Comparison of ENCODE assay signal across 13 cellular contexts in genomic region chr11:19276859-19277808, GRCh38. TPM values are rescaled to one million over a fixed set of nuclear protein-coding genes. Genes with fewer than 3 reads are reported as not detected.
A peak's percentile ranks its signal among the peaks of the same experiment; 100 is the strongest.
DNase-seq lines count a peak whose midpoint lies in the region; ATAC-seq and TF ChIP-seq lines count a peak whose summit lies in the region.
"Had no signal": no experiment of that assay in that cellular context is flagged by ENCODE, and none has a peak within 500 bp of the region (broad histone marks: within the 10 kb centered on the region; RNA-seq: fewer than 3 reads in every experiment).

No MANE protein-coding gene starts in this region.

- H3K36me3 Mint-ChIP-seq in endodermal cell (ENCODE audit: low read depth): no peaks in the 10 kb centered on the region
- no peaks in the 10 kb centered on the region for H3K36me3 Mint-ChIP-seq in CD8-positive, alpha-beta T cell

- peak overlapping the region; percentile 34 for H4K91ac ChIP-seq in trophoblast cell (ENCODE audit: low read depth, low read length)

- intact Hi-C loops in spleen (cut with DNase I; ENCODE audit: low total_unique reads): no loop called here
- intact Hi-C loops in CD8-positive, alpha-beta T cell (cut with DNase I, micrococcal nuclease): no loop called here

- H3K36me3 ChIP-seq in endodermal cell (ENCODE audit: control insufficient read depth, insufficient read depth, low read length) (no peaks in the 10 kb centered on the region), trophoblast cell (ENCODE audit: control insufficient read depth in 1 of 2, insufficient read depth in 2 of 2, low read length in 2 of 2) (no peaks in the 10 kb centered on the region), spleen (no peaks in the 10 kb centered on the region)
- H3K36me3 ChIP-seq in CD8-positive, alpha-beta T cell (ENCODE audit: insufficient read depth, low read length): no peaks in the 10 kb centered on the region

- peak overlapping the region; percentile 28 for H2BK120ac ChIP-seq in trophoblast cell (ENCODE audit: insufficient read depth, low read length, poor library complexity)

- no peak overlapping the region for H4K12ac ChIP-seq in trophoblast cell (ENCODE audit: low read depth, low read length)

- no peak overlapping the region for H2BK12ac ChIP-seq in trophoblast cell (ENCODE audit: low read length)

- H3K4ac ChIP-seq in trophoblast cell (ENCODE audit: low read depth, low read length): no peak overlapping the region

- peak overlapping the region; percentile 13 for H3K27ac Mint-ChIP-seq in endodermal cell
- H3K27ac Mint-ChIP-seq in CD8-positive, alpha-beta T cell: no peak overlapping the region

- no peak overlapping the region for H3K23ac ChIP-seq in trophoblast cell (ENCODE audit: low read length)

- no peak overlapping the region for H3K14ac ChIP-seq in trophoblast cell (ENCODE audit: low read length)

- H3K4me3 ChIP-seq in endodermal cell (ENCODE audit: low read length): no peak overlapping the region
- H3K4me3 ChIP-seq in trophoblast cell (ENCODE audit: low read depth, low read length): no peak overlapping the region
- H3K4me3 ChIP-seq in spleen: no peak overlapping the region
- H3K4me3 ChIP-seq in CD8-positive, alpha-beta T cell (ENCODE audit: low read depth, low read length): no peak overlapping the region

- no peak for TF ChIP-seq POLR2A in spleen (IDR thresholded peaks at IDR 0.05)

- peaks cover 16% of the 10 kb centered on the region for H3K4me1 Mint-ChIP-seq in endodermal cell
- H3K4me1 Mint-ChIP-seq in CD8-positive, alpha-beta T cell (ENCODE audit: low read depth): peaks cover 15% of the 10 kb centered on the region

- H3K9me3 ChIP-seq in endodermal cell (ENCODE audit: control insufficient read depth, low read length): no peaks in the 10 kb centered on the region
- H3K9me3 ChIP-seq in trophoblast cell (ENCODE audit: insufficient read depth, low read depth, low read length): peaks cover 2% of the 10 kb centered on the region
- no peaks in the 10 kb centered on the region for H3K9me3 ChIP-seq in spleen
- H3K9me3 ChIP-seq in CD8-positive, alpha-beta T cell (ENCODE audit: low read length): no peaks in the 10 kb centered on the region

- H3K9ac ChIP-seq in endodermal cell (ENCODE audit: extremely low read depth, low read length, poor library complexity, severe bottlenecking) (no peak overlapping the region), trophoblast cell (ENCODE audit: low read length) (no peak overlapping the region)

- peaks cover 3% of the 10 kb centered on the region for H3K27me3 Mint-ChIP-seq in endodermal cell (ENCODE audit: insufficient read depth)
- H3K27me3 Mint-ChIP-seq in CD8-positive, alpha-beta T cell (ENCODE audit: low read depth): peaks cover 2% of the 10 kb centered on the region

- no peak overlapping the region for H3K4me2 ChIP-seq in trophoblast cell (ENCODE audit: low read length)

- H3K27ac ChIP-seq in endodermal cell (ENCODE audit: low read depth, low read length) (no peak overlapping the region), trophoblast cell (ENCODE audit: low read depth, low read length) (peak overlapping the region; percentile 65), spleen (no peak overlapping the region)
- no peak overlapping the region for H3K27ac ChIP-seq in CD8-positive, alpha-beta T cell (ENCODE audit: low read depth, low read length)

- no peak overlapping the region for H3K18ac ChIP-seq in trophoblast cell (ENCODE audit: low read length)

- POLR2A ChIA-PET in CD8-positive, alpha-beta T cell (lab: Charles Lee): interaction anchor here (0.7 kb wide), 1 partner anchor 507 kb away, joined by 3 read pairs; no protein-coding TSS in a partner anchor

- no peaks in the 10 kb centered on the region for H3K79me2 ChIP-seq in trophoblast cell (ENCODE audit: control insufficient read depth, insufficient read depth, low read length, poor library complexity)

- H3K27me3 ChIP-seq in endodermal cell (ENCODE audit: control insufficient read depth, insufficient read depth, low read length, poor library complexity, severe bottlenecking) (no peaks in the 10 kb centered on the region), trophoblast cell (ENCODE audit: insufficient read depth, low read length) (no peaks in the 10 kb centered on the region), spleen (replicated peaks in 1 of 7) (no peaks in the 10 kb centered on the region)
- no peaks in the 10 kb centered on the region for H3K27me3 ChIP-seq in CD8-positive, alpha-beta T cell (ENCODE audit: insufficient read depth, low read length)

- H2AK5ac ChIP-seq in trophoblast cell (ENCODE audit: low read length): no peak overlapping the region

- H2AFZ ChIP-seq in trophoblast cell (ENCODE audit: insufficient read depth, low read length, poor library complexity): no peak overlapping the region

- CTCF ChIA-PET in CD8-positive, alpha-beta T cell (lab: Charles Lee): no interaction called here

- no peak overlapping the region for H4K8ac ChIP-seq in trophoblast cell (ENCODE audit: low read depth, low read length)

- no peaks in the 10 kb centered on the region for H3K9me3 Mint-ChIP-seq in endodermal cell
- H3K9me3 Mint-ChIP-seq in CD8-positive, alpha-beta T cell: no peaks in the 10 kb centered on the region

- peaks cover 4% of the 10 kb centered on the region for H3K4me1 ChIP-seq in endodermal cell (ENCODE audit: control insufficient read depth, insufficient read depth, low read length)
- H3K4me1 ChIP-seq in trophoblast cell (ENCODE audit: control insufficient read depth in 1 of 2, insufficient read depth in 2 of 2, low read length in 2 of 2): peaks cover 3 to 11% of the 10 kb centered on the region in 2 experiments
- H3K4me1 ChIP-seq in spleen: peaks cover 0 to 17% (median 0%) of the 10 kb centered on the region in 6 donors
- no peaks in the 10 kb centered on the region for H3K4me1 ChIP-seq in CD8-positive, alpha-beta T cell (ENCODE audit: insufficient read depth, low read length)

- no peak overlapping the region for H3K4me3 Mint-ChIP-seq in endodermal cell
- H3K4me3 Mint-ChIP-seq in CD8-positive, alpha-beta T cell: no peak overlapping the region

- peak overlapping the region; percentile 18 for H2BK5ac ChIP-seq in trophoblast cell (ENCODE audit: low read depth, low read length, poor library complexity)

- ATAC-seq in HG02981 (IDR thresholded peaks at IDR 0.05; ENCODE audit: unreplicated experiment): no peak
- no peak for ATAC-seq in CD8-positive, alpha-beta T cell

- DNase-seq in H4 (ENCODE audit: low spot score) (peak; percentile 42), NCI-H226 (peak; percentile 87), endodermal cell (no peak), trophoblast cell (peak; percentile 85 to 95), spleen (no peak), nucleus accumbens (lab: John Stamatoyannopoulos, UW) (no peak)
- no peak for DNase-seq in CD8-positive, alpha-beta T cell
- DNase-seq: anterior cingulate cortex; DMS79; GOT3; MM.1S; stimulated activated CD4-positive, alpha-beta T cell treated with anti-CD3 and anti-CD28 coated beads, Interleukin-4, amount 100 ng/mL, for 24 hours had no signal

- 76 to 90% methylated on average over 4 to 8 of the region's 8 CpGs for WGBS in endodermal cell (ENCODE audit: insufficient coverage in 1 of 2, insufficient read length in 1 of 2), 2 experiments
- WGBS in trophoblast cell (ENCODE audit: extremely low coverage, insufficient coverage, insufficient read length): no CpG with 5 or more reads among the region's 8 CpGs
- 79 to 91% (median 85%) methylated on average over 8 of the region's 8 CpGs for WGBS in spleen, 5 donors

- TF ChIP-seq CTCF in endodermal cell (conservative IDR thresholded peaks at IDR 0.05) (no peak), spleen (IDR thresholded peaks at IDR 0.05 in 8 of 11, conservative IDR thresholded peaks at IDR 0.05 in 3 of 11) (no peak)
- no peak for TF ChIP-seq CTCF in CD8-positive, alpha-beta T cell (IDR thresholded peaks at IDR 0.05)

- peaks cover 7% of the 10 kb centered on the region for H3K79me1 ChIP-seq in trophoblast cell (ENCODE audit: low read length)

RNA-seq across cellular contexts. Expression of gene E2F8, which starts 36.4 kb away (rescaled TPM):
- total RNA-seq in H4 (2014; rRNA removed; shearing (Covaris generic)): 4.0 and 7.7 TPM in 2 replicates
- total RNA-seq in endodermal cell (10 to 100 TPM; 10.5 to 12.2 TPM), spleen (1 to 10 TPM; 1.2 to 4.5 (median 2.3) TPM)
- 6.5 TPM for polyA plus RNA-seq in endodermal cell (2013, experiment 1 of 2)
- 6.0 TPM for polyA plus RNA-seq in endodermal cell (2013, experiment 2 of 2)
- 43.8 and 48.2 TPM in 2 replicates for polyA plus RNA-seq in trophoblast cell (2013)
- polyA plus RNA-seq in spleen: under 1 TPM; 0.22 to 0.99 (median 0.88) TPM
- total RNA-seq in CD8-positive, alpha-beta T cell: under 1 TPM in 1 of 2 experiments, not detected in 1; 0.19 TPM

Comparison
In these comparisons a context has a peak if more than half of its experiments do, and no peak if none do; other contexts are left out.
1. DNase-seq: peak in H4 (single experiment), NCI-H226 (single experiment) and trophoblast cell (2 of 2); none in endodermal cell (single experiment), spleen (single experiment), CD8-positive, alpha-beta T cell (0 of 7) and nucleus accumbens (0 of 56).